ENCODE assay signal across 23 cellular contexts in the genomic region with DNA sequence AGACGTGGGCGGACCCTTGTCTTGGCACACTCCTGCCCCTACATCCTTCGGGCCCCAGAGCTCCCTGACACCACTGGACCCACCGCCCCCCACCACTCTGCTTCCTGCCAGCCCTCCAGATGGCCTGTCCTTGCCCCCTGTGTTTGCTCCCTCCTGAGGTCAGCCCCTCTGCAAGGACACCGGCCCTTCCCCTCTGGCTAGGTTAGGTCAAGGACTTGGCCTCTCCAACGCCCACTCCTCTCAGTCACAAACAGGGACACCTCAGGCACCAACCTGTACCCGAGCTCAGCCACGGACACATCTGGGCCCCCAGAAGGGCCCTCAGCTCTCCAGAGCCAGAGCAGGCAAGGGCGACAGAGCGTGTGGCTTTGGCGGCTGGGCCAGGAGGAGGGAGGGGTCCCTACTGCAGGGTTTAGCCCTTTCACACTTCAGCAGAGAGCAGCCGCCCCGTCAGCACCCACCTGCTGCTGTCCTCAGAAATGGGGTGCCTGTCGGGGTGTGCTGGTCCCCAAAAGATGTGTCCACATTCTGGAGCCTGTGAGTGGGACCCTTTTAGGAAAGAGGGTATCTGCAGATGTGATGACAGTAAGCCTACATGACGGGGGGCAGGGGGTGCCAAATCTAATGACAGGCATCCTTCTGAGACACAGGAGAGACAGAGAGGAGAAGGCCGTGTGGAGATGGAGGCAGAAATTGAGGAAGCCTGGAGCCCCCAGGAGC. TPM values are rescaled to one million over a fixed set of nuclear protein-coding genes. Genes with fewer than 3 reads are reported as not detected.
"Had no signal": no experiment of that assay in that cellular context is flagged by ENCODE, and none has a peak within 500 bp of the region (broad histone marks: within the 10 kb centered on the region; RNA-seq: fewer than 3 reads in every experiment).

No MANE protein-coding gene starts in this region.

- H3K36me3 Mint-ChIP-seq: activated CD4-positive, alpha-beta memory T cell treated with anti-CD3 and anti-CD28 coated beads for 36 hours; brain; naive thymus-derived CD8-positive, alpha-beta T cell; stimulated activated memory B cell treated with anti-CD40 and anti-IgM and Interleukin-4, amounts not matched to agents 10 μg/mL and 1 μg/mL and 100 μg/mL, for 72 hours had no signal

- H3K27me3 Mint-ChIP-seq: activated CD4-positive, alpha-beta memory T cell treated with anti-CD3 and anti-CD28 coated beads for 36 hours; activated T-helper 17 cell treated with anti-CD3 and anti-CD28 coated beads, Interleukin-2, amount 50 U/mL, for 72 hours; brain; naive thymus-derived CD8-positive, alpha-beta T cell had no signal

- H3K9me3 ChIP-seq: left lung, neutrophil, SK-N-SH, testis, upper lobe of left lung had no signal

- H3K27ac Mint-ChIP-seq: activated B cell treated with CpG ODN at 0.5 μM for 24 hours; activated CD4-positive, alpha-beta memory T cell treated with anti-CD3 and anti-CD28 coated beads for 36 hours; activated naive CD4-positive, alpha-beta T cell treated with anti-CD3 and anti-CD28 coated beads for 36 hours; activated T-helper 17 cell treated with anti-CD3 and anti-CD28 coated beads, Interleukin-2, amount 50 U/mL, for 72 hours; brain; naive thymus-derived CD8-positive, alpha-beta T cell; stimulated activated memory B cell treated with anti-CD40 and anti-IgM and Interleukin-4, amounts not matched to agents 10 μg/mL and 1 μg/mL and 100 μg/mL, for 72 hours had no signal

- H3K9me3 Mint-ChIP-seq: activated B cell treated with CpG ODN at 0.5 μM for 24 hours; activated CD4-positive, alpha-beta memory T cell treated with anti-CD3 and anti-CD28 coated beads for 36 hours; activated naive CD4-positive, alpha-beta T cell treated with anti-CD3 and anti-CD28 coated beads for 36 hours; activated T-helper 17 cell treated with anti-CD3 and anti-CD28 coated beads, Interleukin-2, amount 50 U/mL, for 72 hours; stimulated activated memory B cell treated with anti-CD40 and anti-IgM and Interleukin-4, amounts not matched to agents 10 μg/mL and 1 μg/mL and 100 μg/mL, for 72 hours had no signal

- H3K4me1 ChIP-seq: foreskin keratinocyte, left lung, testis, upper lobe of left lung had no signal

- H3K4me3 Mint-ChIP-seq: activated B cell treated with CpG ODN at 0.5 μM for 24 hours; activated CD4-positive, alpha-beta memory T cell treated with anti-CD3 and anti-CD28 coated beads for 36 hours; activated naive CD4-positive, alpha-beta T cell treated with anti-CD3 and anti-CD28 coated beads for 36 hours; activated T-helper 17 cell treated with anti-CD3 and anti-CD28 coated beads, Interleukin-2, amount 50 U/mL, for 72 hours; brain; naive thymus-derived CD8-positive, alpha-beta T cell; stimulated activated memory B cell treated with anti-CD40 and anti-IgM and Interleukin-4, amounts not matched to agents 10 μg/mL and 1 μg/mL and 100 μg/mL, for 72 hours had no signal

- H3K27ac ChIP-seq: dorsolateral prefrontal cortex, epithelial cell of prostate, foreskin keratinocyte, left lung, neutrophil, testis, upper lobe of left lung had no signal

- H3K27me3 ChIP-seq: foreskin keratinocyte, testis, upper lobe of left lung had no signal

- H3K36me3 ChIP-seq: left lung, neutrophil, upper lobe of left lung had no signal

- H3K4me3 ChIP-seq: dorsolateral prefrontal cortex, left lung, testis, upper lobe of left lung had no signal

- H3K4me1 Mint-ChIP-seq: activated B cell treated with CpG ODN at 0.5 μM for 24 hours; activated T-helper 17 cell treated with anti-CD3 and anti-CD28 coated beads, Interleukin-2, amount 50 U/mL, for 72 hours; brain; naive thymus-derived CD8-positive, alpha-beta T cell; stimulated activated memory B cell treated with anti-CD40 and anti-IgM and Interleukin-4, amounts not matched to agents 10 μg/mL and 1 μg/mL and 100 μg/mL, for 72 hours had no signal

- DNase-seq: activated B cell treated with CpG ODN at 0.5 μM for 24 hours; activated CD4-positive, alpha-beta memory T cell treated with anti-CD3 and anti-CD28 coated beads for 36 hours; activated CD4-positive, alpha-beta T cell treated with anti-CD3 and anti-CD28 coated beads for 4 hours; activated naive CD4-positive, alpha-beta T cell treated with anti-CD3 and anti-CD28 coated beads for 36 hours; caudate nucleus; foreskin keratinocyte; hippocampal formation; islet precursor cell; mesendoderm; SK-N-SH; small intestine; stimulated activated CD4-positive, alpha-beta T cell treated with anti-CD3 and anti-CD28 coated beads, Interleukin-4, amount 100 ng/mL, for 24 hours; testis; upper lobe of left lung had no signal

RNA-seq across cellular contexts. Expression of gene DUSP9, which starts 23.5 kb away (rescaled TPM):
- total RNA-seq: activated B cell treated with CpG ODN at 0.5 μM for 24 hours; fibroblast of lung; naive thymus-derived CD8-positive, alpha-beta T cell had no signal

RNA-seq across cellular contexts. Expression of gene PNCK, which starts 50.1 kb away (rescaled TPM):
- total RNA-seq: activated B cell treated with CpG ODN at 0.5 μM for 24 hours; foreskin keratinocyte; naive thymus-derived CD8-positive, alpha-beta T cell had no signal
